ENCODE assay signal across 1 cellular context in genomic region chr2:199738723-199739412, GRCh38.
A peak's percentile ranks its signal among the peaks of the same experiment; 100 is the strongest.
TF ChIP-seq lines count a peak whose summit lies in the region.

No MANE protein-coding gene starts in this region.

TF ChIP-seq in HepG2, 621 proteins besides CTCF, POLR2A, EP300 and RAD21 (continued from another document and continues in another):
- TF ChIP-seq PBX2 (CRISPR knock-in tag; IDR thresholded peaks at IDR 0.05) (no peak), ZNF746 (CRISPR knock-in tag; IDR thresholded peaks at IDR 0.05) (no peak), DPF2 (CRISPR knock-in tag; IDR thresholded peaks at IDR 0.05; ENCODE audit: borderline replicate concordance, low read depth) (peak; percentile 75; the same call in 1 of the 2 replicates), ZNF652 (CRISPR knock-in tag; IDR thresholded peaks at IDR 0.05; ENCODE audit: borderline replicate concordance, low read depth) (peak; percentile 64; the same call in 1 of the 2 replicates), RNF2 (conservative IDR thresholded peaks at IDR 0.05; ENCODE audit: low read depth) (no peak), NR2F6 (IDR thresholded peaks at IDR 0.05) (peak; percentile 61; the same call in 1 of the 2 replicates), NR2F6 (CRISPR knock-in tag; IDR thresholded peaks at IDR 0.05) (peak; percentile 55; the same call in 1 of the 2 replicates), ZMYM4 (CRISPR knock-in tag; IDR thresholded peaks at IDR 0.05) (peak; percentile 66; the same call in 1 of the 2 replicates), ARID4A (CRISPR knock-in tag; IDR thresholded peaks at IDR 0.05; ENCODE audit: borderline replicate concordance) (no peak), E2F5 (CRISPR knock-in tag; conservative IDR thresholded peaks at IDR 0.05) (no peak), ZNF614 (CRISPR knock-in tag; IDR thresholded peaks at IDR 0.05; ENCODE audit: borderline replicate concordance) (peak; percentile 84; the same call in 1 of the 2 replicates), PHF8 (CRISPR knock-in tag; IDR thresholded peaks at IDR 0.05) (0 out of 2 replicates have a peak, but pooled peaks have one; percentile 32), RXRB (CRISPR knock-in tag; IDR thresholded peaks at IDR 0.05; ENCODE audit: borderline replicate concordance) (peak; percentile 74), ZNF17 (CRISPR knock-in tag; IDR thresholded peaks at IDR 0.05) (0 out of 2 replicates have a peak, but pooled peaks have one; percentile 20), TBP (CRISPR knock-in tag; IDR thresholded peaks at IDR 0.05) (no peak), RFX5 (IDR thresholded peaks at IDR 0.05; ENCODE audit: low read depth, low read length) (no peak), YEATS2 (CRISPR knock-in tag; IDR thresholded peaks at IDR 0.05; ENCODE audit: borderline replicate concordance) (no peak), THRA (CRISPR knock-in tag; IDR thresholded peaks at IDR 0.05; ENCODE audit: borderline replicate concordance) (peak; percentile 71; the same call in 1 of the 2 replicates), NCOA1 (CRISPR knock-in tag; IDR thresholded peaks at IDR 0.05) (no peak), ELF3 (CRISPR knock-in tag; IDR thresholded peaks at IDR 0.05) (peak; percentile 85), HOXA5 (CRISPR knock-in tag; IDR thresholded peaks at IDR 0.05) (peak; percentile 89), ZNF644 (CRISPR knock-in tag; IDR thresholded peaks at IDR 0.05; ENCODE audit: low read depth) (peak; percentile 36; the same call in 1 of the 2 replicates), KIAA2018 (CRISPR knock-in tag; IDR thresholded peaks at IDR 0.05; ENCODE audit: borderline replicate concordance) (no peak), ATF2 (CRISPR knock-in tag; IDR thresholded peaks at IDR 0.05) (peak; percentile 85), ZNF317 (CRISPR knock-in tag; IDR thresholded peaks at IDR 0.05) (peak; percentile 56; the same call in 1 of the 2 replicates), HDAC1 (CRISPR knock-in tag; IDR thresholded peaks at IDR 0.05) (peak; percentile 37; the same call in 1 of the 2 replicates), FOXA1 (IDR thresholded peaks at IDR 0.05) (no peak), FOXA1 (CRISPR knock-in tag; IDR thresholded peaks at IDR 0.05) (peak; percentile 95), CEBPG (CRISPR knock-in tag; IDR thresholded peaks at IDR 0.05) (peak; percentile 99), MEIS2 (CRISPR knock-in tag; IDR thresholded peaks at IDR 0.05) (0 out of 2 replicates have a peak, but pooled peaks have one; percentile 23), SMAD3 (CRISPR knock-in tag; IDR thresholded peaks at IDR 0.05) (peak; percentile 90), TCF7 (IDR thresholded peaks at IDR 0.05; ENCODE audit: low read depth) (0 out of 2 replicates have a peak, but pooled peaks have one; percentile 34), CEBPB (IDR thresholded peaks at IDR 0.05; ENCODE audit: borderline replicate concordance, low read depth, low read length) (peak; percentile 100), SOX13 (IDR thresholded peaks at IDR 0.05) (peak; percentile 52; the same call in 1 of the 2 replicates), SOX13 (CRISPR knock-in tag; conservative IDR thresholded peaks at IDR 0.05 in 1 of 2, IDR thresholded peaks at IDR 0.05 in 1 of 2) (peak in 1 of 2 experiments; percentile 83; a peak in 2 of 4 replicates), FOSL2 (CRISPR knock-in tag; IDR thresholded peaks at IDR 0.05) (peak; percentile 24; the same call in 1 of the 2 replicates), ZBTB25 (CRISPR knock-in tag; IDR thresholded peaks at IDR 0.05) (peak; percentile 78; the same call in 1 of the 2 replicates), NKX3-1 (CRISPR knock-in tag; IDR thresholded peaks at IDR 0.05) (peak; percentile 47; the same call in 1 of the 2 replicates), ZNF205 (CRISPR knock-in tag; IDR thresholded peaks at IDR 0.05) (peak; percentile 77; the same call in 1 of the 2 replicates), TRIM24 (CRISPR knock-in tag; IDR thresholded peaks at IDR 0.05) (peak; percentile 70), RCOR2 (CRISPR knock-in tag; IDR thresholded peaks at IDR 0.05) (peak; percentile 71; the same call in 1 of the 2 replicates), ZNF792 (CRISPR knock-in tag; IDR thresholded peaks at IDR 0.05) (0 out of 2 replicates have a peak, but pooled peaks have one; percentile 51), GMEB1 (CRISPR knock-in tag; IDR thresholded peaks at IDR 0.05; ENCODE audit: borderline replicate concordance) (peak; percentile 23; the same call in 1 of the 2 replicates)
